ENCODE assay signal across 8 cellular contexts in the genomic region with DNA sequence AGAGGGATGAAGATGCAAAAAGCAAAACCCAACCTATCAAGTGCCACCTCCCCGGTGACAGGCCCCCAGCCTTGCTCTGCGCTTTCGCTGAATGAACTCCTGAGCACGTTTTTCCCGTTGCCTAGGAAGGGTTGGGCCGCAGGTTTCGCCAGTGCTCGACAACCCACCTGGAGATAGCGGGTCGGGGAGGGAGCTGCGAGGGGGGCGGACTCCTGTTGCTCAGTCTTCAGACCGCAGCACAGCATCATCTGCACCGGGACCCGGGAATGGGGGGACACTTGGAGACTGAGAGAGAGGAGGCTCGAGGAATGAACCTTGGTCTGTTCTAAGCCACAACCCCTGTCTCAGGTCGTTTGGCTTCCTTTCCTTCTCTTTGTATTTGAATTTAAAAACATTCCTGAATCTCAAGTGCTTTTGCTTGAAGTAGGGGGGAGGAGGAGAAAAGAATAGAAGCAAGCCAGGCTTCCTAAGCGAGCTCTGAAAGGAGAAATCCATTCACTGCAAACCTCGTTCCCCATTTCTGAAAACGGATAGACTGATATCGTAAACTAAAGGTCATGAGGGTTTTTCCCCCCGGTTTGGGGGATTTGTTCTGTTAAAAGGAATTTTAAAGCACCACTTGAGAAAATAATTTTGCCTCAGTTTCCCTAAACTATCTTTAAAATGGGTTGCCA. TPM values are rescaled to one million over a fixed set of nuclear protein-coding genes. Genes with fewer than 3 reads are reported as not detected.
DNase-seq lines count a peak whose midpoint lies in the region; ATAC-seq, FAIRE-seq and TF ChIP-seq lines count a peak whose summit lies in the region.

No MANE protein-coding gene starts in this region.

- peak overlapping the region in 9 of 10 donors; percentile 54 to 91 (median 81) for H3K27ac Mint-ChIP-seq in naive thymus-derived CD8-positive, alpha-beta T cell

- H3K23ac ChIP-seq in H1 (ENCODE audit: insufficient read length), result no peak overlapping the region

- no peak overlapping the region for H2AK5ac ChIP-seq in H1 (ENCODE audit: low read depth, low read length)

- H3K14ac ChIP-seq in H1 (ENCODE audit: insufficient read length), result no peak overlapping the region

- no peak overlapping the region for H3K4ac ChIP-seq in H1 (replicated peaks; ENCODE audit: insufficient read length, low read depth, low read length)

- peak overlapping the region; percentile 64; the same call in 1 of the 2 replicates for H2BK12ac ChIP-seq in H1 (ENCODE audit: low read depth, low read length)

- H2BK15ac ChIP-seq in H1 (ENCODE audit: low read length), result 0 out of 2 replicates have a peak overlapping the region, but pooled peaks have one; percentile 26

- H3K36me3 ChIP-seq in H1 (ENCODE audit: control insufficient read depth in 2 of 4, insufficient read depth in 4 of 4, low read length in 3 of 4) (no peaks in the 10 kb centered on the region), upper lobe of left lung (no peaks in the 10 kb centered on the region)

- H4K5ac ChIP-seq in H1 (ENCODE audit: insufficient read length, low read depth, low read length), result peak overlapping the region; percentile 4

- CTCF ChIA-PET in H1 (lab: Charles Lee; ENCODE audit: partially characterized antibody), result interaction anchor here (0.7 kb wide), 1 partner anchor 63 kb away, joined by 3 read pairs; a partner anchor contains a TSS

- H3K9ac ChIP-seq in H1 (replicated peaks in 1 of 4; ENCODE audit: extremely low read depth in 1 of 4, low read depth in 3 of 4, low read length in 3 of 4), result peak overlapping the region in 2 of 4 experiments; percentile 45 to 52; a peak in 3 of 7 replicates

- H3K27me3 ChIP-seq in H1 (replicated peaks in 1 of 4; ENCODE audit: control insufficient read depth in 3 of 4, extremely low read depth in 1 of 4, insufficient read depth in 3 of 4, low read length in 3 of 4) (peaks cover 14 to 34% (median 23%) of the 10 kb centered on the region in 4 experiments), upper lobe of left lung (peaks cover 0 to 13% (median 6%) of the 10 kb centered on the region in 4 donors)

- 0 out of 2 replicates have a peak overlapping the region, but pooled peaks have one; percentile 12 for H2BK5ac ChIP-seq in H1 (ENCODE audit: low read depth, low read length)

- H3K36me3 Mint-ChIP-seq in naive thymus-derived CD8-positive, alpha-beta T cell, result peaks cover 0 to 18% (median 0%) of the 10 kb centered on the region in 3 donors

- POLR2A ChIA-PET in H1 (lab: Charles Lee; ENCODE audit: partially characterized antibody), result interaction anchor here (0.9 to 1.4 kb wide), 4 partner anchors 12 to 227 kb away, joined by 3 to 4 read pairs (median 3); no protein-coding TSS in a partner anchor
- POLR2A ChIA-PET in naive thymus-derived CD8-positive, alpha-beta T cell (lab: Charles Lee), result interaction anchor here (1.0 to 2.7 kb wide), 6 partner anchors 24 to 166 kb away, joined by 3 to 29 read pairs (median 8); no protein-coding TSS in a partner anchor

- TF ChIP-seq POLR2A in H1 (IDR thresholded peaks at IDR 0.05; ENCODE audit: control extremely low read depth in 1 of 2, low read depth in 2 of 2, low read length in 2 of 2) (no peak), upper lobe of left lung (IDR thresholded peaks at IDR 0.05) (no peak)

- no peaks in the 10 kb centered on the region for H4K20me1 ChIP-seq in H1 (replicated peaks in 1 of 2; ENCODE audit: control insufficient read depth in 1 of 2, insufficient read depth in 2 of 2, low read length in 2 of 2)

- no peak overlapping the region for H2BK120ac ChIP-seq in H1 (replicated peaks; ENCODE audit: low read depth, low read length)

- no peak overlapping the region for H3K27ac ChIP-seq in H1 (ENCODE audit: low read depth, low read length)
- H3K27ac ChIP-seq in upper lobe of left lung, result no peak overlapping the region

- H3K9me3 Mint-ChIP-seq in naive thymus-derived CD8-positive, alpha-beta T cell, result no peaks in the 10 kb centered on the region

- no peaks in the 10 kb centered on the region for H3K79me2 ChIP-seq in H1 (ENCODE audit: control insufficient read depth in 1 of 2, insufficient read depth in 2 of 2, low read length in 2 of 2)

- H3K9me3 ChIP-seq in H1 (ENCODE audit: insufficient read depth in 2 of 2, low read depth in 1 of 2, low read length in 1 of 2), result no peaks in the 10 kb centered on the region
- no peaks in the 10 kb centered on the region for H3K9me3 ChIP-seq in upper lobe of left lung

- H3K27me3 Mint-ChIP-seq in naive thymus-derived CD8-positive, alpha-beta T cell, result peaks cover 0 to 25% (median 0%) of the 10 kb centered on the region in 5 donors

- H4K8ac ChIP-seq in H1 (ENCODE audit: extremely low read depth, insufficient read depth, low read length), result no peak overlapping the region

- peak overlapping the region; percentile 88 to 93 for H3K4me2 ChIP-seq in H1 (ENCODE audit: insufficient read depth in 1 of 2, low read depth in 2 of 2, low read length in 2 of 2)

- no peak for TF ChIP-seq EP300 in H1 (IDR thresholded peaks at IDR 0.05; ENCODE audit: borderline replicate concordance in 1 of 2, low read depth in 2 of 2, low read length in 2 of 2)
- no peak for TF ChIP-seq EP300 in upper lobe of left lung (IDR thresholded peaks at IDR 0.05)

- peak overlapping the region; percentile 7 for H4K91ac ChIP-seq in H1 (replicated peaks; ENCODE audit: insufficient read length, low read length)

- H3K4me1 Mint-ChIP-seq in naive thymus-derived CD8-positive, alpha-beta T cell, result peaks cover 26 to 62% (median 49%) of the 10 kb centered on the region in 4 donors

- TF ChIP-seq CTCF in WI38 (IDR thresholded peaks at IDR 0.05; ENCODE audit: low read depth, low read length) (no peak), H1 (IDR thresholded peaks at IDR 0.05; ENCODE audit: control extremely low read depth in 1 of 3, insufficient read depth in 1 of 3, low read depth in 1 of 3, low read length in 3 of 3) (no peak), upper lobe of left lung (IDR thresholded peaks at IDR 0.05) (no peak)

- ATAC-seq in naive thymus-derived CD8-positive, alpha-beta T cell, result peak; percentile 17 to 30
- ATAC-seq in upper lobe of left lung (ENCODE audit: low FRiP score in 2 of 2) (peak; percentile 3 to 19), HG02763 (IDR thresholded peaks at IDR 0.05; ENCODE audit: unreplicated experiment) (no peak), HG02870 (IDR thresholded peaks at IDR 0.05; ENCODE audit: unreplicated experiment) (no peak)

- H3K18ac ChIP-seq in H1 (ENCODE audit: extremely low read depth, low read length), result peak overlapping the region; percentile 54; the same call in 1 of the 2 replicates

- peak overlapping the region; percentile 45 for H2AFZ ChIP-seq in H1 (ENCODE audit: low read length)

- H3K4me3 Mint-ChIP-seq in naive thymus-derived CD8-positive, alpha-beta T cell, result peak overlapping the region; percentile 64 to 94 (median 90)

- 3% methylated on average over 22 of the region's 22 CpGs; no CpG with 5 or more reads in 1 of the 2 experiments for WGBS in H1 (ENCODE audit: extremely low coverage in 1 of 2, insufficient coverage in 1 of 2, insufficient read length in 1 of 2, insufficient replicate concordance in 2 of 2, low coverage in 1 of 2, low lambda C conversion rate in 2 of 2, missing lambda C conversion rate in 1 of 2), 2 experiments
- WGBS in upper lobe of left lung, 2 donors, result 3 to 4% methylated on average over 18 to 21 of the region's 22 CpGs

- peaks cover 3 to 9% (median 5%) of the 10 kb centered on the region in 4 experiments; a peak in 5 of 7 replicates for H3K4me1 ChIP-seq in H1 (replicated peaks in 1 of 4; ENCODE audit: control insufficient read depth in 3 of 4, insufficient read depth in 4 of 4, low read length in 3 of 4)
- H3K4me1 ChIP-seq in upper lobe of left lung, result peaks cover 12 to 21% (median 19%) of the 10 kb centered on the region in 4 donors

- H2BK20ac ChIP-seq in H1 (ENCODE audit: low read length), result peak overlapping the region; percentile 76; the same call in 1 of the 2 replicates

- no peak overlapping the region for H3K56ac ChIP-seq in H1 (replicated peaks; ENCODE audit: insufficient read length, low read depth, low read length)

- H3K4me3 ChIP-seq in WI38 (ENCODE audit: low read depth, low read length) (peak overlapping the region; percentile 76), H1 (ENCODE audit: extremely low read depth in 1 of 4, insufficient read depth in 2 of 4, low read depth in 3 of 4, low read length in 4 of 4) (peak overlapping the region; percentile 65 to 88 (median 75)), upper lobe of left lung (peak overlapping the region in 3 of 4 donors; percentile 30 to 57 (median 50))

- H3K79me1 ChIP-seq in H1 (ENCODE audit: low read depth, low read length), result no peaks in the 10 kb centered on the region

- peak; percentile 24 for FAIRE-seq in H1 (lab: Jason Lieb, UNC)

- H3K23me2 ChIP-seq in H1 (ENCODE audit: low read depth, low read length), result peaks cover 20% of the 10 kb centered on the region; the same call in 1 of the 2 replicates

- TF ChIP-seq RAD21 in H1 (IDR thresholded peaks at IDR 0.05 in 1 of 2, conservative IDR thresholded peaks at IDR 0.05 in 1 of 2; ENCODE audit: low read depth in 2 of 2, low read length in 2 of 2), result no peak

- DNase-seq in HCEC 1CT (peak; percentile 13), H1 (ENCODE audit: low read depth in 1 of 2, low spot score in 2 of 2) (peak in 1 of 2 experiments; percentile 78), upper lobe of left lung (peak in 1 of 2 donors; percentile 35), dedifferentiated amniotic fluid mesenchymal stem cell (ENCODE audit: extremely low spot score) (no peak)
- peak in 6 of 10 donors; percentile 15 to 33 (median 22) for DNase-seq in naive thymus-derived CD8-positive, alpha-beta T cell

TF ChIP-seq in H1, 55 proteins besides CTCF, POLR2A, EP300 and RAD21 (continues in another document):
- TF ChIP-seq GTF2F1 (IDR thresholded peaks at IDR 0.05; ENCODE audit: borderline replicate concordance, low read depth, low read length) (no peak), SAP30 (IDR thresholded peaks at IDR 0.05; ENCODE audit: insufficient read depth, insufficient replicate concordance, low read length) (peak; percentile 83), RBBP5 (IDR thresholded peaks at IDR 0.05; ENCODE audit: borderline replicate concordance, low read depth, low read length) (peak; percentile 90; the same call in 1 of the 2 replicates), EGR1 (IDR thresholded peaks at IDR 0.05; ENCODE audit: borderline replicate concordance, low read depth, low read length) (no peak)

RNA-seq across cellular contexts. Expression of a gene that starts 1.2 kb away (rescaled TPM):
- 5.2 and 7.1 TPM in 2 replicates for total RNA-seq in H1 (2021; fragmentation: NEBNext Ultra II Directional; extraction: Animal tissue kit (Norgen Biotek cat#: 25700))
- 2.0 and 2.1 TPM in 2 replicates for polyA plus RNA-seq in H1 (2011; rRNA removed)
- polyA plus RNA-seq in H1 (2011; cell fraction: cytosol; rRNA removed), result 3.8 TPM
- 1.6 TPM for polyA plus RNA-seq in H1 (2011; cell fraction: nucleus; rRNA removed)
- 2.8 to 11.9 TPM (median 3.8 TPM) in 4 replicates for polyA plus RNA-seq in H1 (2012, experiment 1 of 2)
- polyA plus RNA-seq in H1 (2012, experiment 2 of 2), result 1.7 TPM
- polyA plus RNA-seq in H1 (2013, experiment 1 of 2), result 4.8 TPM
- polyA plus RNA-seq in H1 (2013, experiment 2 of 2), result 3.2 TPM
- 2.4 and 2.6 TPM in 2 replicates for polyA minus RNA-seq in H1 (2011; rRNA and poly(A)+ RNA removed)
- 6.5 TPM for polyA minus RNA-seq in H1 (2011; cell fraction: cytosol; rRNA and poly(A)+ RNA removed)
- 5.3 TPM for polyA minus RNA-seq in H1 (2011; cell fraction: nucleus; rRNA and poly(A)+ RNA removed)
- total RNA-seq in naive thymus-derived CD8-positive, alpha-beta T cell, result 10 to 100 TPM; 35.9 to 41.5 TPM
- polyA plus RNA-seq in naive thymus-derived CD8-positive, alpha-beta T cell, result 10 to 100 TPM; 42.9 to 58.9 (median 45.0) TPM
- under 1 TPM in 2 of 6 donors, not detected in 4; 0.10 to 0.74 TPM for total RNA-seq in upper lobe of left lung

Comparison
In these comparisons a context has a peak if more than half of its experiments do, and no peak if none do; other contexts are left out.
1. ATAC-seq: peak in naive thymus-derived CD8-positive, alpha-beta T cell (2 of 2) and upper lobe of left lung (2 of 2); none in HG02763 (single experiment) and HG02870 (single experiment).
2. Peak in every context shown above with its lines, with median percentiles within 50 percentile points of each other: H3K4me3 ChIP-seq.